8 cellular contexts compared by ENCODE assay signal in the genomic region with DNA sequence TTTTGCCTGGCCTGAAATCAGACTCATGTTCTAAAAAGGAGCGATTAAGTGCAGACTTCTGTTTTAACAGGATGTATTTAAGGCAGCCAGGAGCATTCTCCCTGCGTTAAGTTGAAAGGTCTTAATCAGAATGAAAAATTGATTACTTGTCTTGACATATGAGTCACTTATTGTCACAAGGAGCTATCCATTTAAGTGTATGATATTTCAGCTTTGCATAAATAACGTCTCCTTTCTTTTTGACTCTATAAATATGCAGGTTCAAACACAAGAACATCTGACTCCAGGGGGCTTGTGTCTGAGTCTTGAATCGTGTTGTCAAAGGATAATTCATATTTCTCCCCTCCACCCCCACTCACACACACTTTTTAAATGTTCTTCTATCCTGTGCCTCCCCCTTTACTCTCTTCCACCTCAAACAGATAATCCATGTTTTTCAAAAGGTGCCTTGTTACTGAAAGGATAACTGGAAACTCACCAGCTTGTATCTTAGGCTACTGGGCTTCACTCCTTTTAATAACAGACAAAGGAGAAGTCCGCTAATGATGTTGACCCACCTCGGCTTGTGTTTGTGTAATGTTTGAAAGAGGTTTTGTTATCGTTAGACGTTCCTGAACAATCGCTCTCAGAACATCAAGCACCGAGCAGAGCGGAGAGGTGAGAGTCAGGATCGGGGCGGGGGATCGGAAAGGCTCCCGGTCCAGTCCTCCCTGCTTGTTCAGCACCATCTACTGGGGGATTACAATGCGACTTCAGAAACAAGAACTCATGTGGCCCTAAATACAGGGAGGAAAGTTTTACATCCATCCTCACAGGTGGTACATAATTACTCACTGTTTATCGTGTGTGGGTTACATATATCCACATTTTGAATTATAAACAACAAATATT.
DNase-seq lines count a peak whose midpoint lies in the region; ATAC-seq, FAIRE-seq and TF ChIP-seq lines count a peak whose summit lies in the region.

No MANE protein-coding gene starts in this region.

- DNase-seq in HT1080 (ENCODE audit: low read depth): peak; percentile 62
- DNase-seq in suprapubic skin (ENCODE audit: low spot score in 2 of 2): no peak

- H3K27ac Mint-ChIP-seq in nephron: no peak overlapping the region

- no peaks in the 10 kb centered on the region for H3K9me3 ChIP-seq in suprapubic skin

- no peaks in the 10 kb centered on the region for H3K27me3 ChIP-seq in suprapubic skin

- peak; percentile 77 for FAIRE-seq in endometrium (lab: Jason Lieb, UNC)

- peaks cover 6% of the 10 kb centered on the region for H3K4me1 Mint-ChIP-seq in nephron

- peaks cover 5% of the 10 kb centered on the region for H3K9me3 Mint-ChIP-seq in nephron

- 8% methylated on average over 17 of the region's 17 CpGs for WGBS in suprapubic skin

- TF ChIP-seq POLR2A in suprapubic skin (IDR thresholded peaks at IDR 0.05): no peak

- peaks cover 13% of the 10 kb centered on the region for H3K27me3 Mint-ChIP-seq in nephron (ENCODE audit: low read depth)

- ATAC-seq in HG03521 (IDR thresholded peaks at IDR 0.05; ENCODE audit: unreplicated experiment) (no peak), GM18858 (IDR thresholded peaks at IDR 0.05; ENCODE audit: unreplicated experiment) (no peak)

- H3K4me1 ChIP-seq in suprapubic skin: no peaks in the 10 kb centered on the region

- TF ChIP-seq CTCF in C4-2B (conservative IDR thresholded peaks at IDR 0.05) (peak; percentile 69), WI38 (IDR thresholded peaks at IDR 0.05; ENCODE audit: low read depth, low read length) (peak; percentile 54), nephron (IDR thresholded peaks at IDR 0.05; ENCODE audit: unreplicated experiment in 3 of 3) (peak; percentile 60 to 69 (median 61)), suprapubic skin (IDR thresholded peaks at IDR 0.05) (no peak)

- H3K4me3 ChIP-seq in WI38 (ENCODE audit: low read depth, low read length) (peak overlapping the region; percentile 36), suprapubic skin (no peak overlapping the region)

- H3K4me3 Mint-ChIP-seq in nephron: peak overlapping the region; percentile 73 to 75 (median 74)

- TF ChIP-seq EP300 in suprapubic skin (IDR thresholded peaks at IDR 0.05): no peak

- no peaks in the 10 kb centered on the region for H3K36me3 ChIP-seq in suprapubic skin

- H3K27ac ChIP-seq in C4-2B (no peak overlapping the region), suprapubic skin (no peak overlapping the region)

- no peaks in the 10 kb centered on the region for H3K36me3 Mint-ChIP-seq in nephron (ENCODE audit: low read depth)

Comparison
In these comparisons a context has a peak if more than half of its experiments do, and no peak if none do; other contexts are left out.
1. CTCF ChIP-seq: peak in C4-2B (single experiment), WI38 (single experiment) and nephron (3 of 3); none in suprapubic skin (0 of 2).